Comparison of ENCODE assay signal across 1 cellular context in the genomic region with DNA sequence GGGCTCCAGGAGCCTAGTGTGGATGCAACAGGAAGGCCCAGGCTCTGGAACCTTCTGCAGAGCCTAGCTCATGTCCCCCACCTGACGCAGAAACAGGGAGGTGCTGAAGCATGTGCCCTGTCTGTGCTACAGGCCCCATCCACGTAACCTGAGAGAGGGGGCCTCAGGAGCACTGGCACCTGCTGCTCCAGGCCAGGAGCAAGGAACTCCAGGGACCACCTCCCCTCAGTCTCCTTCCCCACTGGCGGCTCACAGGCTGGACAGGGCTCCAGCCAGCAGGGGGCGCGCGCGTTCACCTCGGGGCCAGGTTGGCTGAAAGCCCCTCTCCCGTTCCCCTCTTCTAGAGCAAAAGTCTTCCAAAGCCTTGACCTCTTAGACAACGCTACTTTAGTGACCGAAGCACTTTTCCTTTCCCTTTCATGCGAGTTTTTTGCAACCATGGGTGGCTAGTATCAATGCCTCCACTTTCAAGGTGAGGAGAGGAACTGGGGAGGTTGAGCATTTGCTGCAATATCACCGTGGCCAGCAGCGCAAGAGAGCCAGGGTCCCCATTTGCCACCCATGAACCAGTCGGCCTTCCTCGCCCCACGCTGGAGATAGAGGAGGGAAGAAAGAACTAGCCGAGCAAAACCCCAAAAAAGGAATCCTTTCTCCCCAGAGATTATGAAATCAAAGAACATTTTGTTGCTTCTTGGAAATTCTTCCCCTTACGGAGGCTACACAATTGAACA.
TF ChIP-seq lines count a peak whose summit lies in the region.

No MANE protein-coding gene starts in this region.

TF ChIP-seq in HepG2, 621 proteins besides CTCF, POLR2A, EP300 and RAD21 (continues in another document):
- TF ChIP-seq ZNF33B (CRISPR knock-in tag; IDR thresholded peaks at IDR 0.05) (0 out of 2 replicates have a peak, but pooled peaks have one; percentile 57), XRCC5 (optimal IDR thresholded peaks at IDR 0.05; ENCODE audit: low read length) (peak; percentile 94), MYNN (CRISPR knock-in tag; IDR thresholded peaks at IDR 0.05; ENCODE audit: low read depth) (peak; percentile 77), MBNL3 (CRISPR knock-in tag; conservative IDR thresholded peaks at IDR 0.05) (no peak), ZNF205 (CRISPR knock-in tag; IDR thresholded peaks at IDR 0.05) (0 out of 2 replicates have a peak, but pooled peaks have one; percentile 41), NFKBIZ (CRISPR knock-in tag; IDR thresholded peaks at IDR 0.05) (no peak), SIN3B (IDR thresholded peaks at IDR 0.05; ENCODE audit: low read length) (no peak), ZBTB7B (CRISPR knock-in tag; IDR thresholded peaks at IDR 0.05) (peak; percentile 87), PITX1 (CRISPR knock-in tag; IDR thresholded peaks at IDR 0.05) (peak; percentile 37; the same call in 1 of the 2 replicates), ZNF431 (CRISPR knock-in tag; IDR thresholded peaks at IDR 0.05; ENCODE audit: borderline replicate concordance, low read depth) (no peak), POGZ (CRISPR knock-in tag; IDR thresholded peaks at IDR 0.05) (no peak), POLR2G (IDR thresholded peaks at IDR 0.05; ENCODE audit: low read depth, low read length) (no peak), ISL2 (CRISPR knock-in tag; IDR thresholded peaks at IDR 0.05) (0 out of 2 replicates have a peak, but pooled peaks have one; percentile 56), ZNF235 (CRISPR knock-in tag; IDR thresholded peaks at IDR 0.05; ENCODE audit: borderline replicate concordance) (no peak), PTBP1 (IDR thresholded peaks at IDR 0.05; ENCODE audit: low read depth, low read length, poor library complexity, severe bottlenecking) (peak; percentile 44), NRL (CRISPR knock-in tag; IDR thresholded peaks at IDR 0.05; ENCODE audit: borderline replicate concordance) (peak; percentile 84), KDM6A (CRISPR knock-in tag; IDR thresholded peaks at IDR 0.05; ENCODE audit: low read depth) (0 out of 2 replicates have a peak, but pooled peaks have one; percentile 20), ATF7-NPFF (CRISPR knock-in tag; IDR thresholded peaks at IDR 0.05; ENCODE audit: low read depth) (peak; percentile 44; the same call in 1 of the 2 replicates), CBX5 (CRISPR knock-in tag; IDR thresholded peaks at IDR 0.05; ENCODE audit: borderline replicate concordance) (0 out of 2 replicates have a peak, but pooled peaks have one; percentile 18), ARNT (IDR thresholded peaks at IDR 0.05) (no peak), PCBP2 (optimal IDR thresholded peaks at IDR 0.05; ENCODE audit: low read depth, low read length, poor library complexity, severe bottlenecking) (no peak), SALL2 (CRISPR knock-in tag; IDR thresholded peaks at IDR 0.05) (0 out of 2 replicates have a peak, but pooled peaks have one; percentile 59), THAP11 (CRISPR knock-in tag; IDR thresholded peaks at IDR 0.05) (0 out of 2 replicates have a peak, but pooled peaks have one; percentile 44), STAG1 (CRISPR knock-in tag; IDR thresholded peaks at IDR 0.05) (peak; percentile 60), MYC (CRISPR knock-in tag; IDR thresholded peaks at IDR 0.05; ENCODE audit: borderline replicate concordance) (peak; percentile 47; the same call in 1 of the 2 replicates), TRIM24 (CRISPR knock-in tag; IDR thresholded peaks at IDR 0.05) (no peak)
- TF ChIP-seq, protein P1, sequence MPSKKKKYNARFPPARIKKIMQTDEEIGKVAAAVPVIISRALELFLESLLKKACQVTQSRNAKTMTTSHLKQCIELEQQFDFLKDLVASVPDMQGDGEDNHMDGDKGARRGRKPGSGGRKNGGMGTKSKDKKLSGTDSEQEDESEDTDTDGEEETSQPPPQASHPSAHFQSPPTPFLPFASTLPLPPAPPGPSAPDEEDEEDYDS (CRISPR knock-in tag; IDR thresholded peaks at IDR 0.05) = peak; percentile 50; the same call in 1 of the 2 replicates
- TF ChIP-seq, protein P2, sequence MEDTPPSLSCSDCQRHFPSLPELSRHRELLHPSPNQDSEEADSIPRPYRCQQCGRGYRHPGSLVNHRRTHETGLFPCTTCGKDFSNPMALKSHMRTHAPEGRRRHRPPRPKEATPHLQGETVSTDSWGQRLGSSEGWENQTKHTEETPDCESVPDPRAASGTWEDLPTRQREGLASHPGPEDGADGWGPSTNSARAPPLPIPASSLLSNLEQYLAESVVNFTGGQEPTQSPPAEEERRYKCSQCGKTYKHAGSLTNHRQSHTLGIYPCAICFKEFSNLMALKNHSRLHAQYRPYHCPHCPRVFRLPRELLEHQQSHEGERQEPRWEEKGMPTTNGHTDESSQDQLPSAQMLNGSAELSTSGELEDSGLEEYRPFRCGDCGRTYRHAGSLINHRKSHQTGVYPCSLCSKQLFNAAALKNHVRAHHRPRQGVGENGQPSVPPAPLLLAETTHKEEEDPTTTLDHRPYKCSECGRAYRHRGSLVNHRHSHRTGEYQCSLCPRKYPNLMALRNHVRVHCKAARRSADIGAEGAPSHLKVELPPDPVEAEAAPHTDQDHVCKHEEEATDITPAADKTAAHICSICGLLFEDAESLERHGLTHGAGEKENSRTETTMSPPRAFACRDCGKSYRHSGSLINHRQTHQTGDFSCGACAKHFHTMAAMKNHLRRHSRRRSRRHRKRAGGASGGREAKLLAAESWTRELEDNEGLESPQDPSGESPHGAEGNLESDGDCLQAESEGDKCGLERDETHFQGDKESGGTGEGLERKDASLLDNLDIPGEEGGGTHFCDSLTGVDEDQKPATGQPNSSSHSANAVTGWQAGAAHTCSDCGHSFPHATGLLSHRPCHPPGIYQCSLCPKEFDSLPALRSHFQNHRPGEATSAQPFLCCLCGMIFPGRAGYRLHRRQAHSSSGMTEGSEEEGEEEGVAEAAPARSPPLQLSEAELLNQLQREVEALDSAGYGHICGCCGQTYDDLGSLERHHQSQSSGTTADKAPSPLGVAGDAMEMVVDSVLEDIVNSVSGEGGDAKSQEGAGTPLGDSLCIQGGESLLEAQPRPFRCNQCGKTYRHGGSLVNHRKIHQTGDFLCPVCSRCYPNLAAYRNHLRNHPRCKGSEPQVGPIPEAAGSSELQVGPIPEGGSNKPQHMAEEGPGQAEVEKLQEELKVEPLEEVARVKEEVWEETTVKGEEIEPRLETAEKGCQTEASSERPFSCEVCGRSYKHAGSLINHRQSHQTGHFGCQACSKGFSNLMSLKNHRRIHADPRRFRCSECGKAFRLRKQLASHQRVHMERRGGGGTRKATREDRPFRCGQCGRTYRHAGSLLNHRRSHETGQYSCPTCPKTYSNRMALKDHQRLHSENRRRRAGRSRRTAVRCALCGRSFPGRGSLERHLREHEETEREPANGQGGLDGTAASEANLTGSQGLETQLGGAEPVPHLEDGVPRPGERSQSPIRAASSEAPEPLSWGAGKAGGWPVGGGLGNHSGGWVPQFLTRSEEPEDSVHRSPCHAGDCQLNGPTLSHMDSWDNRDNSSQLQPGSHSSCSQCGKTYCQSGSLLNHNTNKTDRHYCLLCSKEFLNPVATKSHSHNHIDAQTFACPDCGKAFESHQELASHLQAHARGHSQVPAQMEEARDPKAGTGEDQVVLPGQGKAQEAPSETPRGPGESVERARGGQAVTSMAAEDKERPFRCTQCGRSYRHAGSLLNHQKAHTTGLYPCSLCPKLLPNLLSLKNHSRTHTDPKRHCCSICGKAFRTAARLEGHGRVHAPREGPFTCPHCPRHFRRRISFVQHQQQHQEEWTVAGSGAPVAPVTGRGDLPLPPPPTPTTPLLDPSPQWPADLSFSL (CRISPR knock-in tag; IDR thresholded peaks at IDR 0.05) = no peak
- TF ChIP-seq, protein P3, sequence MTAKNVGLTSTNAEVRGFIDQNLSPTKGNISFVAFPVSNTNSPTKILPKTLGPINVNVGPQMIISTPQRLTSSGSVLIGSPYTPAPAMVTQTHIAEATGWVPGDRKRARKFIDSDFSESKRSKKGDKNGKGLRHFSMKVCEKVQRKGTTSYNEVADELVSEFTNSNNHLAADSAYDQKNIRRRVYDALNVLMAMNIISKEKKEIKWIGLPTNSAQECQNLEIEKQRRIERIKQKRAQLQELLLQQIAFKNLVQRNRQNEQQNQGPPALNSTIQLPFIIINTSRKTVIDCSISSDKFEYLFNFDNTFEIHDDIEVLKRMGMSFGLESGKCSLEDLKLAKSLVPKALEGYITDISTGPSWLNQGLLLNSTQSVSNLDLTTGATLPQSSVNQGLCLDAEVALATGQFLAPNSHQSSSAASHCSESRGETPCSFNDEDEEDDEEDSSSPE (CRISPR knock-in tag; IDR thresholded peaks at IDR 0.05) = no peak
- TF ChIP-seq, protein P4, sequence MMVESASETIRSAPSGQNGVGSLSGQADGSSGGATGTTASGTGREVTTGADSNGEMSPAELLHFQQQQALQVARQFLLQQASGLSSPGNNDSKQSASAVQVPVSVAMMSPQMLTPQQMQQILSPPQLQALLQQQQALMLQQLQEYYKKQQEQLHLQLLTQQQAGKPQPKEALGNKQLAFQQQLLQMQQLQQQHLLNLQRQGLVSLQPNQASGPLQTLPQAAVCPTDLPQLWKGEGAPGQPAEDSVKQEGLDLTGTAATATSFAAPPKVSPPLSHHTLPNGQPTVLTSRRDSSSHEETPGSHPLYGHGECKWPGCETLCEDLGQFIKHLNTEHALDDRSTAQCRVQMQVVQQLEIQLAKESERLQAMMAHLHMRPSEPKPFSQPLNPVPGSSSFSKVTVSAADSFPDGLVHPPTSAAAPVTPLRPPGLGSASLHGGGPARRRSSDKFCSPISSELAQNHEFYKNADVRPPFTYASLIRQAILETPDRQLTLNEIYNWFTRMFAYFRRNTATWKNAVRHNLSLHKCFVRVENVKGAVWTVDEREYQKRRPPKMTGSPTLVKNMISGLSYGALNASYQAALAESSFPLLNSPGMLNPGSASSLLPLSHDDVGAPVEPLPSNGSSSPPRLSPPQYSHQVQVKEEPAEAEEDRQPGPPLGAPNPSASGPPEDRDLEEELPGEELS (CRISPR knock-in tag; IDR thresholded peaks at IDR 0.05) = 0 out of 2 replicates have a peak, but pooled peaks have one; percentile 35
- TF ChIP-seq, protein P5, sequence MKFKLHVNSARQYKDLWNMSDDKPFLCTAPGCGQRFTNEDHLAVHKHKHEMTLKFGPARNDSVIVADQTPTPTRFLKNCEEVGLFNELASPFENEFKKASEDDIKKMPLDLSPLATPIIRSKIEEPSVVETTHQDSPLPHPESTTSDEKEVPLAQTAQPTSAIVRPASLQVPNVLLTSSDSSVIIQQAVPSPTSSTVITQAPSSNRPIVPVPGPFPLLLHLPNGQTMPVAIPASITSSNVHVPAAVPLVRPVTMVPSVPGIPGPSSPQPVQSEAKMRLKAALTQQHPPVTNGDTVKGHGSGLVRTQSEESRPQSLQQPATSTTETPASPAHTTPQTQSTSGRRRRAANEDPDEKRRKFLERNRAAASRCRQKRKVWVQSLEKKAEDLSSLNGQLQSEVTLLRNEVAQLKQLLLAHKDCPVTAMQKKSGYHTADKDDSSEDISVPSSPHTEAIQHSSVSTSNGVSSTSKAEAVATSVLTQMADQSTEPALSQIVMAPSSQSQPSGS (CRISPR knock-in tag; IDR thresholded peaks at IDR 0.05) = no peak
- TF ChIP-seq, protein P6, sequence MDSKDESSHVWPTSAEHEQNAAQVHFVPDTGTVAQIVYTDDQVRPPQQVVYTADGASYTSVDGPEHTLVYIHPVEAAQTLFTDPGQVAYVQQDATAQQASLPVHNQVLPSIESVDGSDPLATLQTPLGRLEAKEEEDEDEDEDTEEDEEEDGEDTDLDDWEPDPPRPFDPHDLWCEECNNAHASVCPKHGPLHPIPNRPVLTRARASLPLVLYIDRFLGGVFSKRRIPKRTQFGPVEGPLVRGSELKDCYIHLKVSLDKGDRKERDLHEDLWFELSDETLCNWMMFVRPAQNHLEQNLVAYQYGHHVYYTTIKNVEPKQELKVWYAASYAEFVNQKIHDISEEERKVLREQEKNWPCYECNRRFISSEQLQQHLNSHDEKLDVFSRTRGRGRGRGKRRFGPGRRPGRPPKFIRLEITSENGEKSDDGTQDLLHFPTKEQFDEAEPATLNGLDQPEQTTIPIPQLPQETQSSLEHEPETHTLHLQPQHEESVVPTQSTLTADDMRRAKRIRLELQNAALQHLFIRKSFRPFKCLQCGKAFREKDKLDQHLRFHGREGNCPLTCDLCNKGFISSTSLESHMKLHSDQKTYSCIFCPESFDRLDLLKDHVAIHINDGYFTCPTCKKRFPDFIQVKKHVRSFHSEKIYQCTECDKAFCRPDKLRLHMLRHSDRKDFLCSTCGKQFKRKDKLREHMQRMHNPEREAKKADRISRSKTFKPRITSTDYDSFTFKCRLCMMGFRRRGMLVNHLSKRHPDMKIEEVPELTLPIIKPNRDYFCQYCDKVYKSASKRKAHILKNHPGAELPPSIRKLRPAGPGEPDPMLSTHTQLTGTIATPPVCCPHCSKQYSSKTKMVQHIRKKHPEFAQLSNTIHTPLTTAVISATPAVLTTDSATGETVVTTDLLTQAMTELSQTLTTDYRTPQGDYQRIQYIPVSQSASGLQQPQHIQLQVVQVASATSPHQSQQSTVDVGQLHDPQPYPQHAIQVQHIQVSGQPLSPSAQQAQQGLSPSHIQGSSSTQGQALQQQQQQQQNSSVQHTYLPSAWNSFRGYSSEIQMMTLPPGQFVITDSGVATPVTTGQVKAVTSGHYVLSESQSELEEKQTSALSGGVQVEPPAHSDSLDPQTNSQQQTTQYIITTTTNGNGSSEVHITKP (CRISPR knock-in tag; IDR thresholded peaks at IDR 0.05; ENCODE audit: low read depth) = no peak
- TF ChIP-seq, protein P7, sequence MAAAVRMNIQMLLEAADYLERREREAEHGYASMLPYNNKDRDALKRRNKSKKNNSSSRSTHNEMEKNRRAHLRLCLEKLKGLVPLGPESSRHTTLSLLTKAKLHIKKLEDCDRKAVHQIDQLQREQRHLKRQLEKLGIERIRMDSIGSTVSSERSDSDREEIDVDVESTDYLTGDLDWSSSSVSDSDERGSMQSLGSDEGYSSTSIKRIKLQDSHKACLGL (CRISPR knock-in tag; IDR thresholded peaks at IDR 0.05) = no peak
- TF ChIP-seq, protein P8, sequence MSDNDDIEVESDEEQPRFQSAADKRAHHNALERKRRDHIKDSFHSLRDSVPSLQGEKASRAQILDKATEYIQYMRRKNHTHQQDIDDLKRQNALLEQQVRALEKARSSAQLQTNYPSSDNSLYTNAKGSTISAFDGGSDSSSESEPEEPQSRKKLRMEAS (IDR thresholded peaks at IDR 0.05) = peak; percentile 35
- TF ChIP-seq, protein P9, sequence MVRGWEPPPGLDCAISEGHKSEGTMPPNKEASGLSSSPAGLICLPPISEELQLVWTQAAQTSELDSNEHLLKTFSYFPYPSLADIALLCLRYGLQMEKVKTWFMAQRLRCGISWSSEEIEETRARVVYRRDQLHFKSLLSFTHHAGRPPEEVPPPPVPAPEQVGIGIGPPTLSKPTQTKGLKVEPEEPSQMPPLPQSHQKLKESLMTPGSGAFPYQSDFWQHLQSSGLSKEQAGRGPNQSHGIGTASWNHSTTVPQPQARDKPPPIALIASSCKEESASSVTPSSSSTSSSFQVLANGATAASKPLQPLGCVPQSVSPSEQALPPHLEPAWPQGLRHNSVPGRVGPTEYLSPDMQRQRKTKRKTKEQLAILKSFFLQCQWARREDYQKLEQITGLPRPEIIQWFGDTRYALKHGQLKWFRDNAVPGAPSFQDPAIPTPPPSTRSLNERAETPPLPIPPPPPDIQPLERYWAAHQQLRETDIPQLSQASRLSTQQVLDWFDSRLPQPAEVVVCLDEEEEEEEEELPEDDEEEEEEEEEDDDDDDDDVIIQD (CRISPR knock-in tag; IDR thresholded peaks at IDR 0.05; ENCODE audit: low read depth) = 0 out of 2 replicates have a peak, but pooled peaks have one; percentile 32
